ENCODE assay signal across 14 cellular contexts in genomic region chr20:41082306-41082705, GRCh38. TPM values are rescaled to one million over a fixed set of nuclear protein-coding genes. Genes with fewer than 3 reads are reported as not detected.
A peak's percentile ranks its signal among the peaks of the same experiment; 100 is the strongest.
DNase-seq lines count a peak whose midpoint lies in the region; ATAC-seq and TF ChIP-seq lines count a peak whose summit lies in the region.
"Had no signal": no experiment of that assay in that cellular context is flagged by ENCODE, and none has a peak within 500 bp of the region (broad histone marks: within the 10 kb centered on the region; RNA-seq: fewer than 3 reads in every experiment).

No MANE protein-coding gene starts in this region.

- no peak overlapping the region for H3K4me2 ChIP-seq in Karpas-422 (ENCODE audit: low read depth, low read length, poor library complexity, severe bottlenecking)
- H3K4me2 ChIP-seq: A549 had no signal

- peaks cover 22% of the 10 kb centered on the region for H3K36me3 Mint-ChIP-seq in activated naive CD4-positive, alpha-beta T cell treated with anti-CD3 and anti-CD28 coated beads, Interleukin-2, amount 50 U/mL, for 24 hours
- peaks cover 64% of the 10 kb centered on the region for H3K36me3 Mint-ChIP-seq in activated naive CD4-positive, alpha-beta T cell treated with anti-CD3 and anti-CD28 coated beads, Interleukin-2, amount 10 ng/mL, durations not matched to agents 7 days and 5 days
- peaks cover 99% of the 10 kb centered on the region for H3K36me3 Mint-ChIP-seq in activated T-helper 17 cell treated with anti-CD3 and anti-CD28 coated beads, Interleukin-2, amount 50 U/mL, for 72 hours (ENCODE audit: low read depth)
- H3K36me3 Mint-ChIP-seq in mesothelial cell of epicardium: peaks cover 49% of the 10 kb centered on the region

- H2AFZ ChIP-seq in Karpas-422 (ENCODE audit: low read length): no peak overlapping the region

- peaks cover 20% of the 10 kb centered on the region for H3K4me1 ChIP-seq in Karpas-422 (ENCODE audit: low read length)

- H4K20me1 ChIP-seq in Karpas-422 (ENCODE audit: insufficient read depth, low read depth, low read length): peaks cover 6% of the 10 kb centered on the region

- no peak overlapping the region for H3K4me3 Mint-ChIP-seq in activated naive CD4-positive, alpha-beta T cell treated with anti-CD3 and anti-CD28 coated beads, Interleukin-2, amount 50 U/mL, for 24 hours
- H3K4me3 Mint-ChIP-seq in activated naive CD4-positive, alpha-beta T cell treated with anti-CD3 and anti-CD28 coated beads, Interleukin-2, amount 10 ng/mL, durations not matched to agents 7 days and 5 days: no peak overlapping the region
- H3K4me3 Mint-ChIP-seq in activated T-helper 17 cell treated with anti-CD3 and anti-CD28 coated beads, Interleukin-2, amount 50 U/mL, for 72 hours: no peak overlapping the region
- H3K4me3 Mint-ChIP-seq in mesothelial cell of epicardium: no peak overlapping the region
- H3K4me3 Mint-ChIP-seq: CD14-positive monocyte; CD8-positive, alpha-beta T cell had no signal

- no peak overlapping the region for H3K9ac ChIP-seq in Karpas-422 (ENCODE audit: low read length)

- H3K27me3 ChIP-seq in Karpas-422 (ENCODE audit: low read length): no peaks in the 10 kb centered on the region

- peaks cover 90% of the 10 kb centered on the region for H3K36me3 ChIP-seq in Karpas-422 (ENCODE audit: insufficient read depth, low read length)

- CTCF ChIA-PET in activated naive CD4-positive, alpha-beta T cell treated with anti-CD3 and anti-CD28 coated beads, Interleukin-2, amount 10 ng/mL, durations not matched to agents 7 days and 5 days (lab: Charles Lee): interaction anchor here (1.3 to 8.7 kb wide), 3 partner anchors 10 to 91 kb away, joined by 6 to 53 read pairs (median 8); no protein-coding TSS in a partner anchor

- ATAC-seq in activated T-helper 17 cell treated with anti-CD3 and anti-CD28 coated beads, Interleukin-2, amount 50 U/mL, for 72 hours (replicated peaks): no peak
- ATAC-seq: A549; CD8-positive, alpha-beta T cell had no signal

- no peaks in the 10 kb centered on the region for H3K9me3 ChIP-seq in Karpas-422 (ENCODE audit: low read length)
- H3K9me3 ChIP-seq: A549 had no signal

- no peaks in the 10 kb centered on the region for H3K9me3 Mint-ChIP-seq in activated naive CD4-positive, alpha-beta T cell treated with anti-CD3 and anti-CD28 coated beads, Interleukin-2, amount 50 U/mL, for 24 hours
- H3K9me3 Mint-ChIP-seq in activated naive CD4-positive, alpha-beta T cell treated with anti-CD3 and anti-CD28 coated beads, Interleukin-2, amount 10 ng/mL, durations not matched to agents 7 days and 5 days: no peaks in the 10 kb centered on the region
- no peaks in the 10 kb centered on the region for H3K9me3 Mint-ChIP-seq in activated T-helper 17 cell treated with anti-CD3 and anti-CD28 coated beads, Interleukin-2, amount 50 U/mL, for 72 hours
- H3K9me3 Mint-ChIP-seq in mesothelial cell of epicardium: no peaks in the 10 kb centered on the region
- H3K9me3 Mint-ChIP-seq: CD14-positive monocyte; CD8-positive, alpha-beta T cell had no signal

- no peak for TF ChIP-seq CTCF in mesothelial cell of epicardium (IDR thresholded peaks at IDR 0.05; ENCODE audit: unreplicated experiment)

- H3K9me2 ChIP-seq in Karpas-422 (replicated peaks; ENCODE audit: insufficient read depth, low read length): no peaks in the 10 kb centered on the region

- no peak overlapping the region for H3K4me3 ChIP-seq in Karpas-422 (ENCODE audit: low read length)
- H3K4me3 ChIP-seq: A549 had no signal

- H3K27ac ChIP-seq in Karpas-422 (ENCODE audit: low read length): peak overlapping the region; percentile 2; the same call in 1 of the 2 replicates
- H3K27ac ChIP-seq: A549, HL-60 had no signal

- DNase-seq in activated naive CD4-positive, alpha-beta T cell treated with anti-CD3 and anti-CD28 coated beads, Interleukin-2, amount 10 ng/mL, durations not matched to agents 7 days and 5 days: no peak
- DNase-seq in Karpas-422 (no peak), mesothelial cell of epicardium (ENCODE audit: low spot score in 2 of 2, unreplicated experiment in 2 of 2) (no peak)
- no peak for DNase-seq in stimulated activated CD4-positive, alpha-beta T cell treated with anti-CD3 and anti-CD28 coated beads, Interleukin-4, amount 100 ng/mL, for 1 hour
- DNase-seq: CD8-positive, alpha-beta T cell; COR-L47; DND-41; GDM1; HCEC 1CT had no signal

- H3K4me1 Mint-ChIP-seq in activated naive CD4-positive, alpha-beta T cell treated with anti-CD3 and anti-CD28 coated beads, Interleukin-2, amount 50 U/mL, for 24 hours: peaks cover 57% of the 10 kb centered on the region
- H3K4me1 Mint-ChIP-seq in activated naive CD4-positive, alpha-beta T cell treated with anti-CD3 and anti-CD28 coated beads, Interleukin-2, amount 10 ng/mL, durations not matched to agents 7 days and 5 days: peaks cover 43% of the 10 kb centered on the region
- peaks cover 39% of the 10 kb centered on the region for H3K4me1 Mint-ChIP-seq in activated T-helper 17 cell treated with anti-CD3 and anti-CD28 coated beads, Interleukin-2, amount 50 U/mL, for 72 hours
- H3K4me1 Mint-ChIP-seq in mesothelial cell of epicardium: peaks cover 43% of the 10 kb centered on the region

- H3K79me2 ChIP-seq in Karpas-422 (ENCODE audit: low read length): peaks cover 66% of the 10 kb centered on the region

- H3K27me3 Mint-ChIP-seq in activated naive CD4-positive, alpha-beta T cell treated with anti-CD3 and anti-CD28 coated beads, Interleukin-2, amount 50 U/mL, for 24 hours: no peaks in the 10 kb centered on the region
- no peaks in the 10 kb centered on the region for H3K27me3 Mint-ChIP-seq in activated naive CD4-positive, alpha-beta T cell treated with anti-CD3 and anti-CD28 coated beads, Interleukin-2, amount 10 ng/mL, durations not matched to agents 7 days and 5 days
- H3K27me3 Mint-ChIP-seq in activated T-helper 17 cell treated with anti-CD3 and anti-CD28 coated beads, Interleukin-2, amount 50 U/mL, for 72 hours: no peaks in the 10 kb centered on the region
- H3K27me3 Mint-ChIP-seq in mesothelial cell of epicardium (ENCODE audit: low read depth): no peaks in the 10 kb centered on the region

- peak overlapping the region; percentile 68 for H3K27ac Mint-ChIP-seq in activated naive CD4-positive, alpha-beta T cell treated with anti-CD3 and anti-CD28 coated beads, Interleukin-2, amount 50 U/mL, for 24 hours
- H3K27ac Mint-ChIP-seq in activated naive CD4-positive, alpha-beta T cell treated with anti-CD3 and anti-CD28 coated beads, Interleukin-2, amount 10 ng/mL, durations not matched to agents 7 days and 5 days: no peak overlapping the region
- peak overlapping the region; percentile 41 for H3K27ac Mint-ChIP-seq in activated T-helper 17 cell treated with anti-CD3 and anti-CD28 coated beads, Interleukin-2, amount 50 U/mL, for 72 hours
- no peak overlapping the region for H3K27ac Mint-ChIP-seq in mesothelial cell of epicardium

RNA-seq across cellular contexts. Expression of gene TOP1, which starts 53.7 kb away (rescaled TPM):
- total RNA-seq in Karpas-422 (2014; rRNA removed; shearing (Covaris generic); ENCODE audit: low replicate concordance): 89.5 and 101 TPM in 2 replicates
- 10 to 100 TPM; 62.4 to 82.8 TPM for total RNA-seq in activated T-helper 17 cell treated with anti-CD3 and anti-CD28 coated beads, Interleukin-2, amount 50 U/mL, for 72 hours
- 76.0 to 78.6 TPM (median 76.7 TPM) in 3 replicates for total RNA-seq in mesothelial cell of epicardium

RNA-seq across cellular contexts. Expression of gene PLCG1, which starts 55.0 kb away (rescaled TPM):
- 48.6 and 69.0 TPM in 2 replicates for total RNA-seq in Karpas-422 (2014; rRNA removed; shearing (Covaris generic); ENCODE audit: low replicate concordance)
- 100 to 1,000 TPM; 184 to 628 TPM for total RNA-seq in activated T-helper 17 cell treated with anti-CD3 and anti-CD28 coated beads, Interleukin-2, amount 50 U/mL, for 72 hours
- 286 to 307 TPM (median 301 TPM) in 3 replicates for total RNA-seq in mesothelial cell of epicardium

Comparison
In these comparisons a context has a peak if more than half of its experiments do, and no peak if none do; other contexts are left out.
1. H3K27ac Mint-ChIP-seq: peak in activated naive CD4-positive, alpha-beta T cell treated with anti-CD3 and anti-CD28 coated beads, Interleukin-2, amount 50 U/mL, for 24 hours (single experiment) and activated T-helper 17 cell treated with anti-CD3 and anti-CD28 coated beads, Interleukin-2, amount 50 U/mL, for 72 hours (single experiment); none in activated naive CD4-positive, alpha-beta T cell treated with anti-CD3 and anti-CD28 coated beads, Interleukin-2, amount 10 ng/mL, durations not matched to agents 7 days and 5 days (single experiment) and mesothelial cell of epicardium (single experiment).